ENCODE assay signal across 9 cellular contexts in genomic region chrX:26649534-26649933, GRCh38.
DNase-seq lines count a peak whose midpoint lies in the region; ATAC-seq and TF ChIP-seq lines count a peak whose summit lies in the region.
"Had no signal": no experiment of that assay in that cellular context is flagged by ENCODE, and none has a peak within 500 bp of the region (broad histone marks: within the 10 kb centered on the region; RNA-seq: fewer than 3 reads in every experiment).

No MANE protein-coding gene starts in this region.

- H3K4me1 Mint-ChIP-seq in stimulated activated naive B cell treated with anti-CD40 and anti-IgM and Interleukin-4, amounts not matched to agents 10 μg/mL and 1 μg/mL and 100 μg/mL, for 72 hours: no peaks in the 10 kb centered on the region
- H3K4me1 Mint-ChIP-seq: stimulated activated naive CD8-positive, alpha-beta T cell treated with anti-CD3 and anti-CD28 coated beads, Interleukin-15, amount 100 ng/mL, for 72 hours had no signal

- no peak overlapping the region for H3K27ac Mint-ChIP-seq in stimulated activated naive B cell treated with anti-CD40 and anti-IgM and Interleukin-4, amounts not matched to agents 10 μg/mL and 1 μg/mL and 100 μg/mL, for 72 hours
- H3K27ac Mint-ChIP-seq: stimulated activated naive CD8-positive, alpha-beta T cell treated with anti-CD3 and anti-CD28 coated beads, Interleukin-15, amount 100 ng/mL, for 72 hours had no signal

- H3K27me3 ChIP-seq in NT2/D1 (ENCODE audit: insufficient read depth, insufficient read length) (no peaks in the 10 kb centered on the region), foreskin keratinocyte (no peaks in the 10 kb centered on the region)

- TF ChIP-seq CTCF in C4-2B (conservative IDR thresholded peaks at IDR 0.05) (peak; percentile 69), foreskin keratinocyte (conservative IDR thresholded peaks at IDR 0.05) (peak; percentile 43)

- no peaks in the 10 kb centered on the region for H3K36me3 ChIP-seq in NT2/D1 (ENCODE audit: insufficient read depth, insufficient read length, low read length)

- H3K36me3 Mint-ChIP-seq in stimulated activated naive B cell treated with anti-CD40 and anti-IgM and Interleukin-4, amounts not matched to agents 10 μg/mL and 1 μg/mL and 100 μg/mL, for 72 hours: no peaks in the 10 kb centered on the region

- H3K4me1 ChIP-seq in NT2/D1 (ENCODE audit: insufficient read depth, insufficient read length) (no peaks in the 10 kb centered on the region), foreskin keratinocyte (no peaks in the 10 kb centered on the region)

- H3K27me3 Mint-ChIP-seq in stimulated activated naive B cell treated with anti-CD40 and anti-IgM and Interleukin-4, amounts not matched to agents 10 μg/mL and 1 μg/mL and 100 μg/mL, for 72 hours: no peaks in the 10 kb centered on the region
- H3K27me3 Mint-ChIP-seq: stimulated activated naive CD8-positive, alpha-beta T cell treated with anti-CD3 and anti-CD28 coated beads, Interleukin-15, amount 100 ng/mL, for 72 hours had no signal

- peak; percentile 59 for ATAC-seq in GM19438 (IDR thresholded peaks at IDR 0.05; ENCODE audit: low read depth, unreplicated experiment)
- no peak for ATAC-seq in foreskin keratinocyte
- no peak for ATAC-seq in HG03469 (IDR thresholded peaks at IDR 0.05; ENCODE audit: unreplicated experiment)
- ATAC-seq in stimulated activated naive B cell treated with anti-CD40 and anti-IgM and Interleukin-4, amounts not matched to agents 10 μg/mL and 1 μg/mL and 100 μg/mL, for 72 hours (replicated peaks): no peak
- ATAC-seq: stimulated activated naive CD8-positive, alpha-beta T cell treated with anti-CD3 and anti-CD28 coated beads, Interleukin-15, amount 100 ng/mL, for 72 hours had no signal

- peak; percentile 8 for DNase-seq in NT2/D1 (ENCODE audit: low read depth, low spot score)
- DNase-seq in foreskin keratinocyte: no peak
- DNase-seq in AG08396 (ENCODE audit: low spot score): no peak
- DNase-seq in NCI-H1930 (lab: John Stamatoyannopoulos, UW): no peak
- no peak for DNase-seq in stimulated activated naive B cell treated with anti-CD40 and anti-IgM and Interleukin-4, amounts not matched to agents 10 μg/mL and 1 μg/mL and 100 μg/mL, for 72 hours
- DNase-seq: stimulated activated naive CD8-positive, alpha-beta T cell treated with anti-CD3 and anti-CD28 coated beads, Interleukin-15, amount 100 ng/mL, for 72 hours had no signal

- H3K9me3 ChIP-seq in NT2/D1 (ENCODE audit: insufficient read depth, low read length): peaks cover 12% of the 10 kb centered on the region

- no peak overlapping the region for H3K4me3 ChIP-seq in NT2/D1 (ENCODE audit: insufficient read length, low read depth)

- H3K27ac ChIP-seq in C4-2B (no peak overlapping the region), foreskin keratinocyte (no peak overlapping the region)

- peaks cover 0 to 10% of the 10 kb centered on the region in 2 donors for H3K9me3 Mint-ChIP-seq in stimulated activated naive B cell treated with anti-CD40 and anti-IgM and Interleukin-4, amounts not matched to agents 10 μg/mL and 1 μg/mL and 100 μg/mL, for 72 hours
- H3K9me3 Mint-ChIP-seq: stimulated activated naive CD8-positive, alpha-beta T cell treated with anti-CD3 and anti-CD28 coated beads, Interleukin-15, amount 100 ng/mL, for 72 hours had no signal

- no peak overlapping the region for H3K4me3 Mint-ChIP-seq in stimulated activated naive B cell treated with anti-CD40 and anti-IgM and Interleukin-4, amounts not matched to agents 10 μg/mL and 1 μg/mL and 100 μg/mL, for 72 hours
- H3K4me3 Mint-ChIP-seq: stimulated activated naive CD8-positive, alpha-beta T cell treated with anti-CD3 and anti-CD28 coated beads, Interleukin-15, amount 100 ng/mL, for 72 hours had no signal

- H3K9ac ChIP-seq in NT2/D1 (ENCODE audit: insufficient read length, low read depth): no peak overlapping the region
